In genomic region chr13:32246468-32246867, GRCh38 we compare ENCODE assay signal across 7 cellular contexts.
DNase-seq lines count a peak whose midpoint lies in the region; ATAC-seq, FAIRE-seq and TF ChIP-seq lines count a peak whose summit lies in the region.

No MANE protein-coding gene starts in this region.

- no peaks in the 10 kb centered on the region for H3K27me3 Mint-ChIP-seq in astrocyte (ENCODE audit: low read depth, unreplicated experiment)

- H3K36me3 Mint-ChIP-seq in astrocyte (ENCODE audit: low read depth, unreplicated experiment), result peaks cover 3% of the 10 kb centered on the region

- H3K36me3 ChIP-seq in astrocyte (ENCODE audit: insufficient read depth, low read length), result no peaks in the 10 kb centered on the region

- H3K4me1 ChIP-seq in astrocyte (ENCODE audit: insufficient read depth, low read length), result no peaks in the 10 kb centered on the region

- peak; percentile 65 for TF ChIP-seq CTCF in astrocyte (IDR thresholded peaks at IDR 0.05; ENCODE audit: insufficient read depth, low read depth, low read length)

- DNase-seq in EH (ENCODE audit: low read depth) (peak; percentile 77), RKO (ENCODE audit: low spot score) (peak; percentile 76), astrocyte (ENCODE audit: low read depth) (peak; percentile 53), iPS-NIHi7 (ENCODE audit: extremely low spot score) (peak; percentile 87)
- peak; percentile 39 to 55 for DNase-seq in stimulated activated CD4-positive, alpha-beta T cell treated with anti-CD3 and anti-CD28 coated beads, Interleukin-2, amount 100 ng/mL, for 24 hours

- H3K9ac ChIP-seq in astrocyte (ENCODE audit: low read length), result no peak overlapping the region

- no peak overlapping the region for H2AFZ ChIP-seq in astrocyte (ENCODE audit: low read depth, low read length)

- FAIRE-seq in astrocyte (lab: Jason Lieb, UNC), result peak; percentile 87

- no peaks in the 10 kb centered on the region for H3K9me3 ChIP-seq in astrocyte (ENCODE audit: insufficient read depth, low read depth, low read length)

- no peak overlapping the region for H3K4me3 ChIP-seq in astrocyte (ENCODE audit: insufficient read depth, low read depth, low read length)

- H4K20me1 ChIP-seq in astrocyte (ENCODE audit: insufficient read depth, low read length), result no peaks in the 10 kb centered on the region

- no peaks in the 10 kb centered on the region for H3K9me3 Mint-ChIP-seq in astrocyte (ENCODE audit: unreplicated experiment)

- H3K79me2 ChIP-seq in astrocyte (ENCODE audit: insufficient read depth, low read length), result no peaks in the 10 kb centered on the region

- peaks cover 5% of the 10 kb centered on the region for H3K4me1 Mint-ChIP-seq in astrocyte (ENCODE audit: low read depth, unreplicated experiment)

- no peak overlapping the region for H3K4me2 ChIP-seq in astrocyte (ENCODE audit: low read length)

- H3K27ac Mint-ChIP-seq in astrocyte (ENCODE audit: unreplicated experiment), result no peak overlapping the region

- ATAC-seq in GM19324 (IDR thresholded peaks at IDR 0.05; ENCODE audit: low FRiP score, unreplicated experiment), result peak; percentile 79
- ATAC-seq in HG03342 (IDR thresholded peaks at IDR 0.05; ENCODE audit: unreplicated experiment), result peak; percentile 96

- H3K27me3 ChIP-seq in astrocyte (ENCODE audit: insufficient read depth, low read length), result no peaks in the 10 kb centered on the region

- H3K27ac ChIP-seq in astrocyte (ENCODE audit: low read depth, low read length), result no peak overlapping the region

- H3K4me3 Mint-ChIP-seq in astrocyte (ENCODE audit: unreplicated experiment), result no peak overlapping the region
